Comparison of ENCODE assay signal across 8 cellular contexts in genomic region chr7:101094791-101095375, GRCh38. TPM values are rescaled to one million over a fixed set of nuclear protein-coding genes. Genes with fewer than 3 reads are reported as not detected.
DNase-seq lines count a peak whose midpoint lies in the region; ATAC-seq, FAIRE-seq and TF ChIP-seq lines count a peak whose summit lies in the region.

No MANE protein-coding gene starts in this region.

- no peaks in the 10 kb centered on the region for H3K9me3 ChIP-seq in SJSA1 (replicated peaks)

- peak overlapping the region; percentile 86 for H3K27ac ChIP-seq in SJSA1

- in situ Hi-C loops in ACHN (cut with HindIII; ENCODE audit: low pct_ligation_motif_present, low pct_unique_long_range_greater_than_20kb, low sequenced_read_pairs) = no loop called here

- peaks cover 9% of the 10 kb centered on the region for H3K36me3 ChIP-seq in SJSA1

- no peak for TF ChIP-seq POLR2A in GM12892 (IDR thresholded peaks at IDR 0.05; ENCODE audit: low read depth, low read length)

- H3K27me3 Mint-ChIP-seq in neural crest cell (ENCODE audit: low read depth) = peaks cover 2% of the 10 kb centered on the region
- H3K27me3 Mint-ChIP-seq in naive thymus-derived CD8-positive, alpha-beta T cell = no peaks in the 10 kb centered on the region

- H3K27me3 ChIP-seq in SJSA1 (replicated peaks) = no peaks in the 10 kb centered on the region

- peak; percentile 62 for FAIRE-seq in GM12892 (lab: Jason Lieb, UNC)

- POLR2A ChIA-PET in naive thymus-derived CD8-positive, alpha-beta T cell (lab: Charles Lee) = interaction anchor here (0.6 to 1.5 kb wide), 3 partner anchors 10 to 313 kb away, joined by 3 to 4 read pairs (median 3); partner anchors contain the start of gene TRIM56

- H3K27ac Mint-ChIP-seq in neural crest cell (ENCODE audit: unreplicated experiment) = no peak overlapping the region
- peak overlapping the region in 3 of 10 donors; percentile 43 to 67 (median 47) for H3K27ac Mint-ChIP-seq in naive thymus-derived CD8-positive, alpha-beta T cell

- ATAC-seq in GM21515 (IDR thresholded peaks at IDR 0.05; ENCODE audit: unreplicated experiment) = no peak
- no peak for ATAC-seq in naive thymus-derived CD8-positive, alpha-beta T cell

- H3K4me3 ChIP-seq in SJSA1 (no peak overlapping the region), epithelial cell of esophagus (ENCODE audit: low read length) (no peak overlapping the region)

- peaks cover 10% of the 10 kb centered on the region for H3K36me3 Mint-ChIP-seq in neural crest cell (ENCODE audit: low read depth)
- H3K36me3 Mint-ChIP-seq in naive thymus-derived CD8-positive, alpha-beta T cell = peaks cover 0 to 30% (median 6%) of the 10 kb centered on the region in 3 donors

- peaks cover 12% of the 10 kb centered on the region for H3K4me1 Mint-ChIP-seq in neural crest cell
- H3K4me1 Mint-ChIP-seq in naive thymus-derived CD8-positive, alpha-beta T cell = peaks cover 15 to 30% (median 27%) of the 10 kb centered on the region in 4 donors

- H3K4me3 Mint-ChIP-seq in neural crest cell = no peak overlapping the region
- no peak overlapping the region for H3K4me3 Mint-ChIP-seq in naive thymus-derived CD8-positive, alpha-beta T cell

- DNase-seq in ACHN = peak; percentile 77
- DNase-seq in GM12892 (ENCODE audit: insufficient read length) = no peak
- peak; percentile 62 to 65 for DNase-seq in SJSA1 (ENCODE audit: low read depth in 1 of 2, low spot score in 2 of 2)
- DNase-seq in epithelial cell of esophagus (ENCODE audit: low read depth) = peak; percentile 66
- peak; percentile 51 for DNase-seq in neural crest cell (ENCODE audit: low read depth, low spot score)
- no peak for DNase-seq in naive thymus-derived CD8-positive, alpha-beta T cell
- DNase-seq in globus pallidus (ENCODE audit: low spot score) = no peak

- peaks cover 47% of the 10 kb centered on the region for H3K4me1 ChIP-seq in SJSA1 (replicated peaks)

- H3K9me3 Mint-ChIP-seq in neural crest cell = peaks cover 5% of the 10 kb centered on the region
- no peaks in the 10 kb centered on the region for H3K9me3 Mint-ChIP-seq in naive thymus-derived CD8-positive, alpha-beta T cell

- peak; percentile 71 for TF ChIP-seq CTCF in epithelial cell of esophagus (IDR thresholded peaks at IDR 0.05; ENCODE audit: insufficient read depth, low read depth, low read length, missing control alignments)
- TF ChIP-seq CTCF in neural crest cell (conservative IDR thresholded peaks at IDR 0.05) = peak; percentile 68

RNA-seq across cellular contexts. Expression of gene TRIM56, which starts 9.6 kb away (rescaled TPM):
- 17.0 TPM for polyA plus RNA-seq in GM12892 (2012; ENCODE audit: missing spikeins)
- total RNA-seq in SJSA1 (2014; rRNA removed; shearing (Covaris generic)) = 5.2 and 10.3 TPM in 2 replicates
- 16.0 and 17.2 TPM in 2 replicates for total RNA-seq in neural crest cell
- total RNA-seq in naive thymus-derived CD8-positive, alpha-beta T cell = 10 to 100 TPM; 67.4 to 67.7 TPM
- polyA plus RNA-seq in naive thymus-derived CD8-positive, alpha-beta T cell = 10 to 100 TPM in 2 of 3 donors, 1 to 10 TPM in 1; 3.8 to 17.9 (median 11.4) TPM

RNA-seq across cellular contexts. Expression of gene SERPINE1, which starts 32.0 kb away (rescaled TPM):
- polyA plus RNA-seq in GM12892 (2012; ENCODE audit: missing spikeins) = 0.61 TPM
- total RNA-seq in SJSA1 (2014; rRNA removed; shearing (Covaris generic)) = 21.8 and 25.6 TPM in 2 replicates
- 0.07 TPM in 1 of 2 replicates, not detected in the other for total RNA-seq in neural crest cell
- total RNA-seq in naive thymus-derived CD8-positive, alpha-beta T cell = under 1 TPM in 1 of 2 experiments, not detected in 1; 0.11 TPM
- polyA plus RNA-seq in naive thymus-derived CD8-positive, alpha-beta T cell = not detected

RNA-seq across cellular contexts. Expression of gene AP1S1, which starts 59.4 kb away (rescaled TPM):
- polyA plus RNA-seq in GM12892 (2012; ENCODE audit: missing spikeins) = 95.5 TPM
- total RNA-seq in SJSA1 (2014; rRNA removed; shearing (Covaris generic)) = 98.4 and 119 TPM in 2 replicates
- 78.8 and 90.1 TPM in 2 replicates for total RNA-seq in neural crest cell
- total RNA-seq in naive thymus-derived CD8-positive, alpha-beta T cell = 1 to 10 TPM; 8.0 to 9.9 TPM
- 1 to 10 TPM; 3.3 to 4.6 (median 3.8) TPM for polyA plus RNA-seq in naive thymus-derived CD8-positive, alpha-beta T cell

Comparison
In these comparisons a context has a peak if more than half of its experiments do, and no peak if none do; other contexts are left out.
1. DNase-seq: peak in ACHN (single experiment), SJSA1 (2 of 2), epithelial cell of esophagus (single experiment) and neural crest cell (single experiment); none in GM12892 (single experiment), naive thymus-derived CD8-positive, alpha-beta T cell (0 of 10) and globus pallidus (single experiment).
2. RNA of gene SERPINE1, which starts 32.0 kb away (total RNA-seq): 21.8 to 25.6 TPM in SJSA1; 0.11 TPM in naive thymus-derived CD8-positive, alpha-beta T cell and 0.07 TPM in neural crest cell; every median in the first group is over 10 times any median in the second.